Comparison of ENCODE assay signal across 23 cellular contexts in the genomic region with DNA sequence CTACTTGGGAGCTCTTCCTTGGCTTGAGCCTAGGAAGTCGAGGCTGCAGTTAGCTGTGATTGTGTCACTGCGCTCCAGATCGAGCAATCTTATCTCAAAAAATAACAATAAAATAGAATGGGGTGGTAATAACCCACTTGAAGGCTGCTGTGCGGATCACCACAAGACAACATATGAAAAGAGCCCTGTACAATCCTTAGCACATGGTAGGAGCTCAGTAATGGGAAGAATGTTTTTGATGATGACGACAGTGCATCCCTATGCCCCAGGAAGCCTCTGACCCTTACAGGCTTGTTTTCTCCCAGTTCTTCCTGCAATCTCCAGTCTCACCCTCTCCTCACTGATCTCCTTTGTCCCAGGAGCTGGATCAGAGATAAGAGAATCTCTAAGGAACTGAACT. TPM values are rescaled to one million over a fixed set of nuclear protein-coding genes. Genes with fewer than 3 reads are reported as not detected.
"Had no signal": no experiment of that assay in that cellular context is flagged by ENCODE, and none has a peak within 500 bp of the region (broad histone marks: within the 10 kb centered on the region; RNA-seq: fewer than 3 reads in every experiment).

No MANE protein-coding gene starts in this region.

- H3K27ac Mint-ChIP-seq: activated CD8-positive, alpha-beta T cell treated with anti-CD3 and anti-CD28 coated beads for 36 hours; activated naive CD8-positive, alpha-beta T cell; activated T-helper 17 cell treated with anti-CD3 and anti-CD28 coated beads, Interleukin-2, amount 50 U/mL, for 72 hours; WTC11 had no signal

- H3K27ac ChIP-seq: brain microvascular endothelial cell, epithelial cell of prostate, esophagus squamous epithelium had no signal

- H3K9me3 ChIP-seq: esophagus squamous epithelium had no signal

- H3K36me3 ChIP-seq: esophagus squamous epithelium had no signal

- H3K9me3 Mint-ChIP-seq: activated CD8-positive, alpha-beta T cell treated with anti-CD3 and anti-CD28 coated beads for 36 hours; activated T-cell treated with anti-CD3 and anti-CD28 coated beads, Interleukin-2, amount 50 U/mL, for 4 hours; activated T-helper 17 cell treated with anti-CD3 and anti-CD28 coated beads, Interleukin-2, amount 50 U/mL, for 72 hours had no signal

- H3K4me3 Mint-ChIP-seq: activated CD8-positive, alpha-beta T cell treated with anti-CD3 and anti-CD28 coated beads for 36 hours; activated naive CD8-positive, alpha-beta T cell; activated T-cell treated with anti-CD3 and anti-CD28 coated beads, Interleukin-2, amount 50 U/mL, for 4 hours; activated T-helper 17 cell treated with anti-CD3 and anti-CD28 coated beads, Interleukin-2, amount 50 U/mL, for 72 hours; WTC11 had no signal

- H3K4me1 Mint-ChIP-seq: activated T-helper 17 cell treated with anti-CD3 and anti-CD28 coated beads, Interleukin-2, amount 50 U/mL, for 72 hours; WTC11 had no signal

- H3K4me3 ChIP-seq: esophagus squamous epithelium had no signal

- H3K27me3 Mint-ChIP-seq: activated CD8-positive, alpha-beta T cell treated with anti-CD3 and anti-CD28 coated beads for 36 hours; activated naive CD8-positive, alpha-beta T cell; activated T-helper 17 cell treated with anti-CD3 and anti-CD28 coated beads, Interleukin-2, amount 50 U/mL, for 72 hours had no signal

- ATAC-seq: activated CD8-positive, alpha-beta T cell treated with anti-CD3 and anti-CD28 coated beads for 36 hours; activated T-cell treated with anti-CD3 and anti-CD28 coated beads, Interleukin-2, amount 50 U/mL, for 4 hours; activated T-helper 17 cell treated with anti-CD3 and anti-CD28 coated beads, Interleukin-2, amount 50 U/mL, for 72 hours; WTC11 had no signal

- H3K27me3 ChIP-seq: brain microvascular endothelial cell, esophagus squamous epithelium had no signal

- H3K36me3 Mint-ChIP-seq: activated naive CD8-positive, alpha-beta T cell had no signal

- DNase-seq: activated CD4-positive, alpha-beta T cell treated with anti-CD3 and anti-CD28 coated beads for 48 hours; activated CD4-positive, alpha-beta T cell treated with anti-CD3 and anti-CD28 coated beads, Interleukin-2, amount 50 U/mL, for 1 hour; activated CD4-positive, alpha-beta T cell treated with anti-CD3 and anti-CD28 coated beads, Interleukin-2, amount 50 U/mL, for 48 hours; activated CD8-positive, alpha-beta memory T cell treated with anti-CD3 and anti-CD28 coated beads for 24 hours; activated CD8-positive, alpha-beta T cell treated with anti-CD3 and anti-CD28 coated beads for 36 hours; activated effector memory CD4-positive, alpha-beta T cell treated with Interleukin-2 at 50 U/mL for 16 hours; activated gamma-delta T cell treated with Interleukin-2 at 50 U/mL for 16 hours; activated naive CD4-positive, alpha-beta T cell treated with anti-CD3 and anti-CD28 coated beads, Interleukin-2, amount 50 U/mL, for 16 hours; activated naive CD4-positive, alpha-beta T cell treated with Interleukin-2 at 50 U/mL for 16 hours; activated T-cell treated with anti-CD3 and anti-CD28 coated beads, Interleukin-2, amount 50 U/mL, for 4 hours; amygdala; brain microvascular endothelial cell; caudate nucleus; effector CD8-positive, alpha-beta T cell; esophagus squamous epithelium; head of caudate nucleus; T-helper 2 cell had no signal

RNA-seq across cellular contexts. Expression of gene SCUBE3, which starts 15.5 kb away (rescaled TPM):
- total RNA-seq: activated CD8-positive, alpha-beta T cell treated with anti-CD3 and anti-CD28 coated beads for 36 hours; bronchial epithelial cell; T-helper 1 cell treated with Interleukin-12 subunit alpha and Interleukin-12 subunit beta and Interleukin-4 antibody, amounts not matched to agents 30 ng/mL and 1 ng/mL, for 36 hours had no signal
